ENCODE assay signal across 9 cellular contexts in genomic region chr3:193788189-193788946, GRCh38.
DNase-seq lines count a peak whose midpoint lies in the region; ATAC-seq and TF ChIP-seq lines count a peak whose summit lies in the region.
"Had no signal": no experiment of that assay in that cellular context is flagged by ENCODE, and none has a peak within 500 bp of the region (broad histone marks: within the 10 kb centered on the region; RNA-seq: fewer than 3 reads in every experiment).

No MANE protein-coding gene starts in this region.

- peaks cover 62% of the 10 kb centered on the region for H3K27me3 Mint-ChIP-seq in neural progenitor cell (ENCODE audit: insufficient read depth, low read depth)

- H3K27ac ChIP-seq in neural progenitor cell, result no peak overlapping the region

- H3K4me1 Mint-ChIP-seq in neural progenitor cell, result peaks cover 56% of the 10 kb centered on the region
- H3K4me1 Mint-ChIP-seq: central memory CD8-positive, alpha-beta T cell had no signal

- no peaks in the 10 kb centered on the region for H3K36me3 Mint-ChIP-seq in neural progenitor cell

- DNase-seq in NCI-H1436 (lab: John Stamatoyannopoulos, UW) (peak; percentile 61), NCI-H1436 treated with DMSO at 0.1 percent for 48 hours (lab: John Stamatoyannopoulos, UW) (no peak), SW480 (ENCODE audit: low spot score) (peak; percentile 79), fibroblast of pulmonary artery (ENCODE audit: low read depth) (peak; percentile 61), neural progenitor cell (ENCODE audit: low spot score) (peak; percentile 90)

- no peaks in the 10 kb centered on the region for H3F3A ChIP-seq in Loucy (ENCODE audit: low read depth)
- peaks cover 38% of the 10 kb centered on the region for H3F3A ChIP-seq in neural progenitor cell (ENCODE audit: low read depth)

- H3K4me1 ChIP-seq in Loucy (ENCODE audit: insufficient read depth, low read length, poor library complexity, severe bottlenecking) (peaks cover 22% of the 10 kb centered on the region), neural progenitor cell (peaks cover 47% of the 10 kb centered on the region)

- no peak overlapping the region for H3K27ac Mint-ChIP-seq in neural progenitor cell

- no peak overlapping the region for H3K4me2 ChIP-seq in Loucy (ENCODE audit: low read depth, low read length, poor library complexity, severe bottlenecking)
- H3K4me2 ChIP-seq in neural progenitor cell, result peak overlapping the region; percentile 34

- H3K9me2 ChIP-seq in Loucy (replicated peaks; ENCODE audit: low read depth, low read length), result no peaks in the 10 kb centered on the region

- H3K9me3 Mint-ChIP-seq in neural progenitor cell, result no peaks in the 10 kb centered on the region
- H3K9me3 Mint-ChIP-seq: central memory CD8-positive, alpha-beta T cell had no signal

- H3K4me3 ChIP-seq in Loucy (ENCODE audit: low read length, poor library complexity, severe bottlenecking) (no peak overlapping the region), fibroblast of pulmonary artery (replicated peaks; ENCODE audit: low read depth, low read length) (no peak overlapping the region), neural progenitor cell (no peak overlapping the region)

- peak; percentile 97 for TF ChIP-seq CTCF in Loucy (conservative IDR thresholded peaks at IDR 0.05; ENCODE audit: low read length)
- peak; percentile 63 for TF ChIP-seq CTCF in fibroblast of pulmonary artery (IDR thresholded peaks at IDR 0.05; ENCODE audit: low read length, missing control alignments)
- TF ChIP-seq CTCF in neural progenitor cell (IDR thresholded peaks at IDR 0.05), result peak; percentile 88

- H3K9ac ChIP-seq in Loucy (ENCODE audit: low read depth, low read length, poor library complexity, severe bottlenecking) (peak overlapping the region; percentile 14), neural progenitor cell (no peak overlapping the region)

- ATAC-seq in GM21825 (IDR thresholded peaks at IDR 0.05; ENCODE audit: unreplicated experiment) (peak; percentile 70), GM19324 (IDR thresholded peaks at IDR 0.05; ENCODE audit: low FRiP score, unreplicated experiment) (no peak)

- H4K20me1 ChIP-seq in Loucy (ENCODE audit: insufficient read depth, low read length, poor library complexity, severe bottlenecking) (no peaks in the 10 kb centered on the region), neural progenitor cell (ENCODE audit: low read depth) (no peaks in the 10 kb centered on the region)

- H3K4me3 Mint-ChIP-seq in neural progenitor cell, result no peak overlapping the region
- H3K4me3 Mint-ChIP-seq: central memory CD8-positive, alpha-beta T cell had no signal

- H3K9me3 ChIP-seq in Loucy (ENCODE audit: insufficient read depth, low read depth, low read length), result no peaks in the 10 kb centered on the region
- H3K9me3 ChIP-seq in neural progenitor cell (ENCODE audit: low read depth), result no peaks in the 10 kb centered on the region

- H3K27me3 ChIP-seq in Loucy (ENCODE audit: insufficient read depth, low read length, poor library complexity, severe bottlenecking), result no peaks in the 10 kb centered on the region
- H3K27me3 ChIP-seq in neural progenitor cell, result peaks cover 4% of the 10 kb centered on the region

- H3K36me3 ChIP-seq in Loucy (ENCODE audit: insufficient read depth, low read length) (no peaks in the 10 kb centered on the region), neural progenitor cell (no peaks in the 10 kb centered on the region)

- no peaks in the 10 kb centered on the region for H3K79me2 ChIP-seq in Loucy (ENCODE audit: insufficient read depth, low read length)
- H3K79me2 ChIP-seq in neural progenitor cell (ENCODE audit: low read depth), result no peaks in the 10 kb centered on the region

- H2AFZ ChIP-seq in Loucy (ENCODE audit: low read length) (no peak overlapping the region), neural progenitor cell (replicated peaks) (no peak overlapping the region)
